ENCODE assay signal across 8 cellular contexts in genomic region chr5:176647870-176648466, GRCh38. TPM values are rescaled to one million over a fixed set of nuclear protein-coding genes. Genes with fewer than 3 reads are reported as not detected.
A peak's percentile ranks its signal among the peaks of the same experiment; 100 is the strongest.
DNase-seq lines count a peak whose midpoint lies in the region; ATAC-seq and TF ChIP-seq lines count a peak whose summit lies in the region.

No MANE protein-coding gene starts in this region.

- intact Hi-C loops in dendritic cell treated with granulocyte-macrophage colony-stimulating factor and Interleukin-4, amounts not matched to agents 40 ng/mL and 50 ng/mL, for 4 days (cut with micrococcal nuclease): loop anchor here (2.0 to 5.0 kb wide), 2 partner anchors 231 to 1584 kb away; partner anchors contain the start of genes CLTB and PHYKPL
- intact Hi-C loops in upper lobe of right lung (cut with DNase I): no loop called here

- peak overlapping the region; percentile 77 for H3K27ac ChIP-seq in upper lobe of right lung

- H3K27me3 Mint-ChIP-seq in dendritic cell treated with granulocyte-macrophage colony-stimulating factor and Interleukin-4, amounts not matched to agents 40 ng/mL and 50 ng/mL, for 4 days: peaks cover 8% of the 10 kb centered on the region

- H3K9ac ChIP-seq in NT2/D1 (ENCODE audit: insufficient read length, low read depth): peak overlapping the region; percentile 81

- peaks cover 42% of the 10 kb centered on the region for H3K4me1 Mint-ChIP-seq in dendritic cell treated with granulocyte-macrophage colony-stimulating factor and Interleukin-4, amounts not matched to agents 40 ng/mL and 50 ng/mL, for 4 days (ENCODE audit: low read depth)

- peak; percentile 2 for ATAC-seq in upper lobe of right lung
- no peak for ATAC-seq in GM18519 (IDR thresholded peaks at IDR 0.05; ENCODE audit: low FRiP score, unreplicated experiment)

- no peak for TF ChIP-seq CTCF in upper lobe of right lung (IDR thresholded peaks at IDR 0.05)

- H3K27me3 ChIP-seq in NT2/D1 (ENCODE audit: insufficient read depth, insufficient read length): no peaks in the 10 kb centered on the region
- no peaks in the 10 kb centered on the region for H3K27me3 ChIP-seq in upper lobe of right lung

- peak; percentile 40 for DNase-seq in NCI-H2227 (lab: John Stamatoyannopoulos, UW; ENCODE audit: unreplicated experiment)
- no peak for DNase-seq in NCI-H2227 treated with DMSO at 0.1 percent for 48 hours (lab: John Stamatoyannopoulos, UW)
- no peak for DNase-seq in NT2/D1 (ENCODE audit: low read depth, low spot score)
- peak; percentile 23 for DNase-seq in medulla oblongata (ENCODE audit: extremely low spot score)
- DNase-seq in upper lobe of right lung: peak; percentile 85
- no peak for DNase-seq in effector CD4-positive, alpha-beta T cell

- H3K9me3 ChIP-seq in NT2/D1 (ENCODE audit: insufficient read depth, low read length) (no peaks in the 10 kb centered on the region), upper lobe of right lung (no peaks in the 10 kb centered on the region)

- peaks cover 5% of the 10 kb centered on the region for H3K36me3 Mint-ChIP-seq in dendritic cell treated with granulocyte-macrophage colony-stimulating factor and Interleukin-4, amounts not matched to agents 40 ng/mL and 50 ng/mL, for 4 days (ENCODE audit: low read depth)

- H3K36me3 ChIP-seq in NT2/D1 (ENCODE audit: insufficient read depth, insufficient read length, low read length): peaks cover 9% of the 10 kb centered on the region
- peaks cover 4% of the 10 kb centered on the region for H3K36me3 ChIP-seq in upper lobe of right lung

- peak overlapping the region; percentile 56 for H3K4me3 ChIP-seq in NT2/D1 (ENCODE audit: insufficient read length, low read depth)
- H3K4me3 ChIP-seq in upper lobe of right lung: peak overlapping the region; percentile 75

- peak overlapping the region; percentile 77 for H3K4me3 Mint-ChIP-seq in dendritic cell treated with granulocyte-macrophage colony-stimulating factor and Interleukin-4, amounts not matched to agents 40 ng/mL and 50 ng/mL, for 4 days

- no peaks in the 10 kb centered on the region for H3K9me3 Mint-ChIP-seq in dendritic cell treated with granulocyte-macrophage colony-stimulating factor and Interleukin-4, amounts not matched to agents 40 ng/mL and 50 ng/mL, for 4 days

- H3K4me1 ChIP-seq in NT2/D1 (ENCODE audit: insufficient read depth, insufficient read length): peaks cover 34% of the 10 kb centered on the region
- peaks cover 15% of the 10 kb centered on the region for H3K4me1 ChIP-seq in upper lobe of right lung

- peak overlapping the region; percentile 71 for H3K27ac Mint-ChIP-seq in dendritic cell treated with granulocyte-macrophage colony-stimulating factor and Interleukin-4, amounts not matched to agents 40 ng/mL and 50 ng/mL, for 4 days

RNA-seq across cellular contexts. Expression of gene TSPAN17, which starts 0.7 kb away (rescaled TPM):
- 31.8 TPM for total RNA-seq in upper lobe of right lung

RNA-seq across cellular contexts. Expression of gene EIF4E1B, which starts 17.5 kb away (rescaled TPM):
- total RNA-seq in upper lobe of right lung: not detected

RNA-seq across cellular contexts. Expression of gene SNCB, which starts 17.6 kb away (rescaled TPM):
- not detected for total RNA-seq in upper lobe of right lung

RNA-seq across cellular contexts. Expression of gene GPRIN1, which starts 38.0 kb away (rescaled TPM):
- 1.4 TPM for total RNA-seq in upper lobe of right lung

Comparison
In these comparisons a context has a peak if more than half of its experiments do, and no peak if none do; other contexts are left out.
1. DNase-seq: peak in NCI-H2227 (single experiment), medulla oblongata (single experiment) and upper lobe of right lung (single experiment); none in NCI-H2227 treated with DMSO at 0.1 percent for 48 hours (single experiment), NT2/D1 (single experiment) and effector CD4-positive, alpha-beta T cell (single experiment).